In genomic region chr15:73240864-73241499, GRCh38 we compare ENCODE assay signal across 8 cellular contexts.
DNase-seq lines count a peak whose midpoint lies in the region; FAIRE-seq and TF ChIP-seq lines count a peak whose summit lies in the region.

No MANE protein-coding gene starts in this region.

- H3K27me3 Mint-ChIP-seq in osteocyte (ENCODE audit: unreplicated experiment): peaks cover 4% of the 10 kb centered on the region

- H3K27ac Mint-ChIP-seq in osteocyte (ENCODE audit: unreplicated experiment): no peak overlapping the region

- no peak for TF ChIP-seq POLR2A in tibial nerve (IDR thresholded peaks at IDR 0.05)

- H3K9me3 ChIP-seq in tibial nerve: no peaks in the 10 kb centered on the region

- peaks cover 0 to 25% (median 0%) of the 10 kb centered on the region in 3 donors for H3K36me3 ChIP-seq in tibial nerve

- peak; percentile 64 for DNase-seq in D341Med (ENCODE audit: low spot score)
- DNase-seq in HTR-8/SVneo (ENCODE audit: insufficient read length, low spot score): peak; percentile 82
- peak; percentile 22 for DNase-seq in SHP77 treated with DMSO at 0.1 percent for 48 hours (lab: John Stamatoyannopoulos, UW)
- DNase-seq in activated T-helper 9 cell treated with anti-CD3 and anti-CD28 coated beads, Interleukin-2, amount 50 U/mL, for 16 hours (ENCODE audit: low read depth): peak; percentile 50
- peak; percentile 29 to 78 for DNase-seq in foreskin fibroblast
- no peak for DNase-seq in osteocyte (ENCODE audit: extremely low spot score, unreplicated experiment)
- peak; percentile 63 to 91 for DNase-seq in tibial nerve (ENCODE audit: low spot score in 2 of 2)
- no peak for DNase-seq in NCI-H2029 treated with DMSO at 0.1 percent for 48 hours (lab: John Stamatoyannopoulos, UW)

- TF ChIP-seq EP300 in tibial nerve (IDR thresholded peaks at IDR 0.05): no peak

- H3K4me1 Mint-ChIP-seq in osteocyte (ENCODE audit: unreplicated experiment): no peaks in the 10 kb centered on the region

- no peaks in the 10 kb centered on the region for H3K9me3 Mint-ChIP-seq in osteocyte (ENCODE audit: unreplicated experiment)

- peak; percentile 72 for TF ChIP-seq CTCF in foreskin fibroblast (IDR thresholded peaks at IDR 0.05; ENCODE audit: low read depth, low read length)
- peak; percentile 91 for TF ChIP-seq CTCF in osteocyte (IDR thresholded peaks at IDR 0.05)
- TF ChIP-seq CTCF in tibial nerve (IDR thresholded peaks at IDR 0.05): peak; percentile 70 to 86 (median 78)

- peak; percentile 81 for FAIRE-seq in HTR-8/SVneo (lab: Jason Lieb, UNC)

- WGBS in tibial nerve, 2 donors: 39 to 43% methylated on average over 4 of the region's 4 CpGs

- no peak overlapping the region for H3K4me3 Mint-ChIP-seq in osteocyte (ENCODE audit: unreplicated experiment)

- H3K27me3 ChIP-seq in tibial nerve: no peaks in the 10 kb centered on the region

- H3K4me3 ChIP-seq in foreskin fibroblast (ENCODE audit: low read depth in 1 of 2, low read length in 2 of 2) (no peak overlapping the region), tibial nerve (no peak overlapping the region)

- H3K27ac ChIP-seq in tibial nerve: no peak overlapping the region

- no peaks in the 10 kb centered on the region for H3K36me3 Mint-ChIP-seq in osteocyte (ENCODE audit: unreplicated experiment)

- peaks cover 0 to 4% (median 0%) of the 10 kb centered on the region in 4 donors for H3K4me1 ChIP-seq in tibial nerve

Comparison
In these comparisons a context has a peak if more than half of its experiments do, and no peak if none do; other contexts are left out.
1. DNase-seq: peak in D341Med (single experiment), HTR-8/SVneo (single experiment), SHP77 treated with DMSO at 0.1 percent for 48 hours (single experiment), activated T-helper 9 cell treated with anti-CD3 and anti-CD28 coated beads, Interleukin-2, amount 50 U/mL, for 16 hours (single experiment), foreskin fibroblast (2 of 2) and tibial nerve (2 of 2); none in osteocyte (single experiment) and NCI-H2029 treated with DMSO at 0.1 percent for 48 hours (single experiment).
2. Peak in every context shown above with its lines, with median percentiles within 50 percentile points of each other: CTCF ChIP-seq.